Comparison of ENCODE assay signal across 8 cellular contexts in the genomic region with DNA sequence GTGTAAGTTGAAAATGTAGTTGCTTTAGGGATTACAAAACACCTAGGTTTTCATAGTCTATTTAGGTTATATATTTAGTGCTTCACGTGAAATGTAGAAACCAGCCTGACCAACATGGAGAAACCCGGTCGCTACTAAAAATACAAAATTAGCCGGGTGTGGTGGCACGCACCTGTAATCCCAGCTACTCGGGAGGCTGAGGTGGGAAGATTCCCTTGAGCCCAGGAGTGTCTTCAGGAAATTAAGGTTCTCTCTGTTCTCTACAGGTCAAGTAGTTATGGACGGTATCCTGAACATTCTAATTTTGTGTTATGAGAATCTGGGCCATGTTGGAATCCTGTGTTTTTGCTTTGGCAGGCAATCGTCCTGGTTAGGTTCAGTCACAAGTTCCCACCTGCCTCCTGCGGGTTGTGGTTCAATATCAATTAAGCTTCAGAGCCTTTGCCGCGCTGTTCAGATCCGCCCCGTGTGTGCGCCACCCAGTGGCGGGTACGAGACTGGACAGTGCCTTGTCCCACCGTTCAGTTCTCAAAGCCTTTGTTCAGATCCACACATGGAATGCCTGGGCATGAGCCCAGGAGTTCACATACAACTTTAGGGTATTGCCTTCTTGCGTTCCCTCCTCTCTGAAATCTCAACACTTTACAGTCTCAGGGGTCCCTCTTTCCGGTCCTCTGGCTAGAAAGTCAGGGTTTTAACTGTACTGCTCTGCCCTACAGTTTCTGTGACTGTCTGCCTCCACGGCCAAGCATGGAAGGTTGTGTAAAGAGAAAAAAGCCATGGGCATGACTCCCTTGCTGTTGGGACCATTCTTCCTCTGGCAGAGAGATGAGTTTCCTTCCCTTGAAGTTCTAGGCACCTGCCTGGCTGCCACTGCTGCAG. TPM values are rescaled to one million over a fixed set of nuclear protein-coding genes. Genes with fewer than 3 reads are reported as not detected.
DNase-seq lines count a peak whose midpoint lies in the region; ATAC-seq, FAIRE-seq and TF ChIP-seq lines count a peak whose summit lies in the region.

No MANE protein-coding gene starts in this region.

- no peaks in the 10 kb centered on the region for H3K9me3 Mint-ChIP-seq in activated T-cell treated with anti-CD3 and anti-CD28 coated beads, Interleukin-2, amount 50 U/mL, for 72 hours
- H3K9me3 Mint-ChIP-seq in neural progenitor cell = no peaks in the 10 kb centered on the region

- H3K4me1 ChIP-seq in A549 (peaks cover 5% of the 10 kb centered on the region), Panc1 (ENCODE audit: control insufficient read depth, insufficient read depth, low read length) (peaks cover 3% of the 10 kb centered on the region; the same call in 1 of the 2 replicates), neural progenitor cell (no peaks in the 10 kb centered on the region)

- H3K36me3 Mint-ChIP-seq in activated T-cell treated with anti-CD3 and anti-CD28 coated beads, Interleukin-2, amount 50 U/mL, for 72 hours (ENCODE audit: insufficient read depth in 2 of 2) = no peaks in the 10 kb centered on the region
- peaks cover 2% of the 10 kb centered on the region for H3K36me3 Mint-ChIP-seq in neural progenitor cell

- H3K79me2 ChIP-seq in neural progenitor cell (ENCODE audit: low read depth) = no peaks in the 10 kb centered on the region

- peak; percentile 96 for TF ChIP-seq CTCF in A549 (IDR thresholded peaks at IDR 0.05)
- TF ChIP-seq CTCF in Panc1 (IDR thresholded peaks at IDR 0.05) = peak; percentile 92
- TF ChIP-seq CTCF in fibroblast of pulmonary artery (IDR thresholded peaks at IDR 0.05; ENCODE audit: low read length, missing control alignments) = peak; percentile 97
- peak; percentile 92 for TF ChIP-seq CTCF in neural progenitor cell (IDR thresholded peaks at IDR 0.05)

- no peaks in the 10 kb centered on the region for H3F3A ChIP-seq in neural progenitor cell (ENCODE audit: low read depth)

- BruUV-seq in Panc1 (replicated peaks; lab: Mats Ljungman, UMichigan) = no TSS peak

- H3K4me3 Mint-ChIP-seq in activated T-cell treated with anti-CD3 and anti-CD28 coated beads, Interleukin-2, amount 50 U/mL, for 72 hours = peak overlapping the region; percentile 16 to 52
- no peak overlapping the region for H3K4me3 Mint-ChIP-seq in neural progenitor cell

- FAIRE-seq in A549 (lab: Jason Lieb, UNC) = peak; percentile 95

- intact Hi-C loops in Panc1 (cut with micrococcal nuclease; ENCODE audit: unreplicated experiment) = no loop called here

- DNase-seq in A549 (ENCODE audit: low read depth in 1 of 2, low spot score in 1 of 2) (peak; percentile 81 to 84), KBM-7 (peak; percentile 84), Panc1 (ENCODE audit: low read depth, low spot score) (peak; percentile 36), fibroblast of pulmonary artery (ENCODE audit: low read depth) (peak; percentile 74), neural progenitor cell (ENCODE audit: low spot score) (peak; percentile 87)
- peak; percentile 72 to 74 for DNase-seq in activated T-cell treated with anti-CD3 and anti-CD28 coated beads, Interleukin-2, amount 50 U/mL, for 72 hours
- peak; percentile 73 for DNase-seq in stimulated activated naive CD8-positive, alpha-beta T cell treated with anti-CD3 and anti-CD28 coated beads, Interleukin-15, Interleukin-2, amounts not matched to agents 100 U/mL and 50 U/mL, for 24 hours

- TF ChIP-seq POLR2A in A549 (IDR thresholded peaks at IDR 0.05; ENCODE audit: low read length) = no peak

- POLR2A ChIA-PET in A549 (lab: Yijun Ruan, JAX) (interaction anchor here (1.0 to 1.2 kb wide), 2 partner anchors 184 to 417 kb away, joined by 3 to 4 read pairs; a partner anchor contains a TSS), Panc1 (lab: Charles Lee) (interaction anchor here (0.5 kb wide), 1 partner anchor 104 kb away, joined by 4 read pairs; no protein-coding TSS in a partner anchor)

- H3K4me3 ChIP-seq in A549 = no peak overlapping the region
- peak overlapping the region in 1 of 2 experiments; percentile 39; a peak in 2 of 4 replicates for H3K4me3 ChIP-seq in Panc1 (ENCODE audit: low read depth in 2 of 2, low read length in 2 of 2)
- H3K4me3 ChIP-seq in fibroblast of pulmonary artery (replicated peaks; ENCODE audit: low read depth, low read length) = no peak overlapping the region
- H3K4me3 ChIP-seq in neural progenitor cell = no peak overlapping the region

- CTCF ChIA-PET in A549 (lab: Yijun Ruan, JAX) (interaction anchor here (0.6 to 4.0 kb wide), 44 partner anchors 10 to 726 kb away, joined by 3 to 50 read pairs (median 4); a partner anchor contains a TSS), Panc1 (lab: Charles Lee) (interaction anchor here (0.5 to 0.9 kb wide), 2 partner anchors 97 to 128 kb away, joined by 7 to 8 read pairs; no protein-coding TSS in a partner anchor)

- H3K9me3 ChIP-seq in A549 (no peaks in the 10 kb centered on the region), Panc1 (ENCODE audit: control insufficient read depth, insufficient read depth, low read depth, low read length) (no peaks in the 10 kb centered on the region), neural progenitor cell (ENCODE audit: low read depth) (no peaks in the 10 kb centered on the region)

- H3K27me3 Mint-ChIP-seq in activated T-cell treated with anti-CD3 and anti-CD28 coated beads, Interleukin-2, amount 50 U/mL, for 72 hours (ENCODE audit: low read depth) = peaks cover 17% of the 10 kb centered on the region
- peaks cover 2% of the 10 kb centered on the region for H3K27me3 Mint-ChIP-seq in neural progenitor cell (ENCODE audit: insufficient read depth, low read depth)

- in situ Hi-C loops in KBM-7 (cut with MboI; ENCODE audit: low pct_unique_long_range_greater_than_20kb, low sequenced_read_pairs) = no loop called here
- in situ Hi-C loops in Panc1 (cut with HindIII; ENCODE audit: low pct_unique_long_range_greater_than_20kb, low sequenced_read_pairs) = no loop called here

- H3K4me1 Mint-ChIP-seq in activated T-cell treated with anti-CD3 and anti-CD28 coated beads, Interleukin-2, amount 50 U/mL, for 72 hours (ENCODE audit: low read depth) = peaks cover 9% of the 10 kb centered on the region
- peaks cover 5% of the 10 kb centered on the region for H3K4me1 Mint-ChIP-seq in neural progenitor cell

- peak overlapping the region; percentile 11 to 59; a peak in 5 of 6 replicates for H3K27ac ChIP-seq in A549
- H3K27ac ChIP-seq in Panc1 (ENCODE audit: low read length) = peak overlapping the region; percentile 51; the same call in 1 of the 2 replicates
- no peak overlapping the region for H3K27ac ChIP-seq in neural progenitor cell

- no peaks in the 10 kb centered on the region for H4K20me1 ChIP-seq in neural progenitor cell (ENCODE audit: low read depth)

- peak overlapping the region; percentile 40 for H3K4me2 ChIP-seq in A549
- no peak overlapping the region for H3K4me2 ChIP-seq in neural progenitor cell

- no peak overlapping the region for H3K9ac ChIP-seq in neural progenitor cell

- peak overlapping the region; percentile 100 for H2AFZ ChIP-seq in neural progenitor cell (replicated peaks)

- TF ChIP-seq EP300 in A549 (IDR thresholded peaks at IDR 0.05) = no peak

- no peaks in the 10 kb centered on the region for H3K27me3 ChIP-seq in Panc1 (ENCODE audit: control insufficient read depth, insufficient read depth, low read length)
- H3K27me3 ChIP-seq in neural progenitor cell = no peaks in the 10 kb centered on the region

- WGBS in A549 (ENCODE audit: missing lambda C conversion rate) = 33% methylated on average over 20 of the region's 20 CpGs

- H3K27ac Mint-ChIP-seq in activated T-cell treated with anti-CD3 and anti-CD28 coated beads, Interleukin-2, amount 50 U/mL, for 72 hours = no peak overlapping the region
- no peak overlapping the region for H3K27ac Mint-ChIP-seq in neural progenitor cell

- peak; percentile 66 to 69 for TF ChIP-seq RAD21 in A549 (conservative IDR thresholded peaks at IDR 0.05 in 1 of 2, IDR thresholded peaks at IDR 0.05 in 1 of 2)

- ATAC-seq in A549 (peak; percentile 87 to 94), GM18858 (IDR thresholded peaks at IDR 0.05; ENCODE audit: unreplicated experiment) (peak; percentile 53), Panc1 (peak; percentile 96)
- ATAC-seq in activated T-cell treated with anti-CD3 and anti-CD28 coated beads, Interleukin-2, amount 50 U/mL, for 72 hours (replicated peaks in 1 of 2) = peak; percentile 93 to 94
- peak; percentile 93 for ATAC-seq in stimulated activated naive CD8-positive, alpha-beta T cell treated with anti-CD3 and anti-CD28 coated beads, Interleukin-15, Interleukin-2, amounts not matched to agents 100 U/mL and 50 U/mL, for 24 hours

- H3K36me3 ChIP-seq in Panc1 (ENCODE audit: control insufficient read depth, insufficient read depth, low read length) (no peaks in the 10 kb centered on the region), neural progenitor cell (peaks cover 3% of the 10 kb centered on the region)

TF ChIP-seq in A549, 52 proteins besides CTCF, POLR2A, EP300 and RAD21:
- TF ChIP-seq, protein P1, sequence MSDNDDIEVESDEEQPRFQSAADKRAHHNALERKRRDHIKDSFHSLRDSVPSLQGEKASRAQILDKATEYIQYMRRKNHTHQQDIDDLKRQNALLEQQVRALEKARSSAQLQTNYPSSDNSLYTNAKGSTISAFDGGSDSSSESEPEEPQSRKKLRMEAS (IDR thresholded peaks at IDR 0.05) = peak; percentile 63
- TF ChIP-seq, protein P2, sequence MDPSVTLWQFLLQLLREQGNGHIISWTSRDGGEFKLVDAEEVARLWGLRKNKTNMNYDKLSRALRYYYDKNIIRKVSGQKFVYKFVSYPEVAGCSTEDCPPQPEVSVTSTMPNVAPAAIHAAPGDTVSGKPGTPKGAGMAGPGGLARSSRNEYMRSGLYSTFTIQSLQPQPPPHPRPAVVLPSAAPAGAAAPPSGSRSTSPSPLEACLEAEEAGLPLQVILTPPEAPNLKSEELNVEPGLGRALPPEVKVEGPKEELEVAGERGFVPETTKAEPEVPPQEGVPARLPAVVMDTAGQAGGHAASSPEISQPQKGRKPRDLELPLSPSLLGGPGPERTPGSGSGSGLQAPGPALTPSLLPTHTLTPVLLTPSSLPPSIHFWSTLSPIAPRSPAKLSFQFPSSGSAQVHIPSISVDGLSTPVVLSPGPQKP (IDR thresholded peaks at IDR 0.05; ENCODE audit: low read depth, low read length) = no peak
- TF ChIP-seq SMC3 (IDR thresholded peaks at IDR 0.05) = peak; percentile 73
- 0 out of 2 replicates have a peak, but pooled peaks have one; percentile 14 for TF ChIP-seq RFX5 (IDR thresholded peaks at IDR 0.05)

RNA-seq across cellular contexts. Expression of a gene that starts 41.7 kb away (rescaled TPM):
- polyA plus RNA-seq in A549 (2011; rRNA removed) (44.0 and 47.6 TPM in 2 replicates), A549 (2017; fragmentation: RNase III; extraction: RNeasy Plus Mini Kit Qiagen cat#74134 plus additional on column Dnase treatment) (20.7 to 22.9 TPM (median 21.1 TPM) in 3 replicates)
- 18.3 and 20.0 TPM in 2 replicates for polyA plus RNA-seq in A549 (2012; cell fraction: cytosol; rRNA removed)
- polyA plus RNA-seq in A549 (2012; cell fraction: nucleus; rRNA removed) = 57.9 and 68.1 TPM in 2 replicates
- polyA minus RNA-seq in A549 (2011; rRNA and poly(A)+ RNA removed) = 64.2 and 69.9 TPM in 2 replicates
- total RNA-seq in Panc1 (2021; ENCODE audit: unreplicated experiment) (20.9 TPM), neural progenitor cell (ENCODE audit: low replicate concordance) (49.4 and 54.2 TPM in 2 replicates)
- 11.7 TPM for polyA plus RNA-seq in Panc1 (2012; ENCODE audit: insufficient read length)
- total RNA-seq in activated T-cell treated with anti-CD3 and anti-CD28 coated beads, Interleukin-2, amount 50 U/mL, for 72 hours = 10 to 100 TPM; 27.8 to 36.9 TPM

Comparison
In these comparisons a context has a peak if more than half of its experiments do, and no peak if none do; other contexts are left out.
1. DNase-seq: peak in every context shown above with its lines; median percentile 87 in neural progenitor cell; 84 in KBM-7; 82 in A549; 74 in fibroblast of pulmonary artery; 73 in activated T-cell treated with anti-CD3 and anti-CD28 coated beads, Interleukin-2, amount 50 U/mL, for 72 hours; 73 in stimulated activated naive CD8-positive, alpha-beta T cell treated with anti-CD3 and anti-CD28 coated beads, Interleukin-15, Interleukin-2, amounts not matched to agents 100 U/mL and 50 U/mL, for 24 hours; 36 in Panc1.